Comparison of ENCODE assay signal across 1 cellular context in genomic region chr3:129014793-129015345, GRCh38.
TF ChIP-seq lines count a peak whose summit lies in the region.

No MANE protein-coding gene starts in this region.

TF ChIP-seq in endothelial cell of umbilical vein, 7 proteins besides CTCF, POLR2A, EP300 and RAD21:
- TF ChIP-seq JUN (IDR thresholded peaks at IDR 0.05; ENCODE audit: borderline replicate concordance, insufficient read depth, insufficient read length, low read depth): no peak
- no peak for TF ChIP-seq POLR2AphosphoS5 (IDR thresholded peaks at IDR 0.05; ENCODE audit: insufficient read depth, low read depth, low read length)
- no peak for TF ChIP-seq GATA2 (IDR thresholded peaks at IDR 0.05; ENCODE audit: insufficient read depth, insufficient read length, low read depth, low read length)
- TF ChIP-seq MAX (IDR thresholded peaks at IDR 0.05; ENCODE audit: insufficient read depth, insufficient read length): no peak
TF ChIP-seq in endothelial cell of umbilical vein: peak in this region for 0.
